In the genomic region with DNA sequence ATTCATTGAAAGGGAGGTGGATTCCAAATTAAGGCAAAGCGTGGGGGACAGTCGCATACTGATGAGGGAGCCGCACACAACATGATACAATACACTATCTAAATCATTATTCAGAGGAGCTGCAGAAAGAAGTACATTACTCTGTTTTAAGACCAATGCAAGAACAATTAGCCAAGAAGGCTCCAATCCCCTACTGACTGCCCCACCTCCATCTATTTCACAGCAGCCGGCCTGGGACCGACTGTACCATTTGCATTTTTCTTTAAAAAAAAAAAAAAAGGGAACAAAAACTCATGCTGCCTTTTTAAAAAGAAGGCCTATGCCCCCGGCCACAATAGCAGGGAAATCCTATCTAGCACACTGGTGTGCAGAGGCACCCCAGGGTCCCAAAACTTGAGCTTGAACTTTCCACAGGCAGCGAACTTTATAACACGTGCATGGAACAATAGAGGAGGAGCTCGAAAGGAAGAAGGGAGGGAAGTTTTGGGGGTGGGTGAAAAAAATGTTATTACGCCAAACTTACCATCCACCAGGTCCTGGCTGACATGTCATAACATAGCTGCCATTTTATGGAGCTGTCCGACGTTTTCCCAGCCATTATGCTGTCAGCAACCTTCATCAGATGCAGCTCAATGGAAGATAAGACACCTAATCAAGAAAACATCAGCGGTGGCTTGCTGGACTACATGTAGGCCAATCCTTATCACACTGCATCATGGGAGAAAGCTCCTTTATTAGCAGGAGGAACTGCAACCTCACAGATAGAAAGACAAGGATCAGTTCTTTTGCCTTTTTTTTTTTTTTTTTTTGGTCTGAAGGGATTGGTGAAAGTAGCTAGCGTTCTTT, we compare ENCODE assay signal across 1 cellular context.
TF ChIP-seq lines count a peak whose summit lies in the region.

No MANE protein-coding gene starts in this region.

TF ChIP-seq in HepG2, 621 proteins besides CTCF, POLR2A, EP300 and RAD21 (continued from another document):
- TF ChIP-seq, protein P1, sequence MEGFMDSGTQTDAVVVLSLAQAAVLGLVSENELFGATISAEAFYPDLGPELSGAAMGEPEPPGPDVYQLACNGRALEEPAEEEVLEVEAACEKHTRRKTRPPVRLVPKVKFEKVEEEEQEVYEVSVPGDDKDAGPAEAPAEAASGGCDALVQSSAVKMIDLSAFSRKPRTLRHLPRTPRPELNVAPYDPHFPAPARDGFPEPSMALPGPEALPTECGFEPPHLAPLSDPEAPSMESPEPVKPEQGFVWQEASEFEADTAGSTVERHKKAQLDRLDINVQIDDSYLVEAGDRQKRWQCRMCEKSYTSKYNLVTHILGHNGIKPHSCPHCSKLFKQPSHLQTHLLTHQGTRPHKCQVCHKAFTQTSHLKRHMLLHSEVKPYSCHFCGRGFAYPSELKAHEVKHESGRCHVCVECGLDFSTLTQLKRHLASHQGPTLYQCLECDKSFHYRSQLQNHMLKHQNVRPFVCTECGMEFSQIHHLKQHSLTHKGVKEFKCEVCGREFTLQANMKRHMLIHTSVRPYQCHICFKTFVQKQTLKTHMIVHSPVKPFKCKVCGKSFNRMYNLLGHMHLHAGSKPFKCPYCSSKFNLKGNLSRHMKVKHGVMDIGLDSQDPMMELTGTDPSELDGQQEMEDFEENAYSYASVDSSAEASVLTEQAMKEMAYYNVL (CRISPR knock-in tag; IDR thresholded peaks at IDR 0.05; ENCODE audit: borderline replicate concordance): no peak
- no peak for TF ChIP-seq MLLT10 (CRISPR knock-in tag; IDR thresholded peaks at IDR 0.05)
